In the genomic region with DNA sequence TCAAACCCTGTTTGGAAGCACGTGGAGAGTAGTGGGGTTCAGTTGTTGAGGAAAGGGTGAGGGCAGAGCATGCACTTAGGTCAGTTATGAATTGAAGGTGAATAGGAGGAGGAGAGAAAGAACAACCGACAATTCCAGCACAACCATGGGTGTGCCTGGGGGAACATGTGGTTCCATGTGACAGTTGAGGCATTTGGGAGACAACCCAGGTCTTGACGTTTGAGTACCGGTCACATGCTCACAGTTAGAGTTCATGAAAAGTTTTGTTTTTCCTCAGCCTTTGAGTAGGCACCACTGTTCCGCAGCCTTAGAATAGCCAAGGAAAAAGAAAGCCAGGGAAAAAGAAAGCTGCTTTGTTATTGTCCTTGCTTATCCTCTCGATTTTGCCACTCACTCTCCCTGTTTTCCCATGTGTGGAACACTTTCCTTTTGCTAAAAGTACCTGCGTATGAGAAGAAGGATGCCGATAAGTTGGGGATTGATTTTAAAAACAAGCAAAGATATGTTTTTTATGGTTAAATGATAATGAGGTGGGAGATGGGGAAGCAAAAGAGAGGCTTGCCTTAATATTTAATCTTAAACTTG, we compare ENCODE assay signal across 2 cellular contexts.
TF ChIP-seq lines count a peak whose summit lies in the region.

No MANE protein-coding gene starts in this region.

TF ChIP-seq in GM12891, 5 proteins besides CTCF, POLR2A, EP300 and RAD21:
- TF ChIP-seq POU2F2 (IDR thresholded peaks at IDR 0.05; ENCODE audit: low read depth, low read length) (no peak), PAX5 (IDR thresholded peaks at IDR 0.05; ENCODE audit: insufficient read depth, low read length, severe bottlenecking) (no peak), SPI1 (IDR thresholded peaks at IDR 0.05; ENCODE audit: low read depth, low read length) (no peak), TAF1 (IDR thresholded peaks at IDR 0.05; ENCODE audit: low read depth, low read length) (no peak), POLR2AphosphoS5 (IDR thresholded peaks at IDR 0.05; ENCODE audit: low read depth, low read length) (no peak)

TF ChIP-seq in H1, 55 proteins besides CTCF, POLR2A, EP300 and RAD21:
- no peak for TF ChIP-seq SIX5 (IDR thresholded peaks at IDR 0.05; ENCODE audit: low read depth, low read length)
- no peak for TF ChIP-seq YY1 (IDR thresholded peaks at IDR 0.05; ENCODE audit: low read depth, low read length)
- TF ChIP-seq SRF (IDR thresholded peaks at IDR 0.05; ENCODE audit: low read depth, low read length) = no peak
- TF ChIP-seq USF2 (IDR thresholded peaks at IDR 0.05; ENCODE audit: low read length) = no peak
- TF ChIP-seq CTBP2 (IDR thresholded peaks at IDR 0.05; ENCODE audit: borderline replicate concordance, insufficient read depth, insufficient read length, low read length) = no peak
- TF ChIP-seq ZNF274 (IDR thresholded peaks at IDR 0.05; ENCODE audit: borderline replicate concordance, extremely low read depth, low read length) = no peak
- TF ChIP-seq NRF1 (IDR thresholded peaks at IDR 0.05; ENCODE audit: low read depth, low read length) = no peak
- no peak for TF ChIP-seq SIN3A (conservative IDR thresholded peaks at IDR 0.05 in 1 of 2, IDR thresholded peaks at IDR 0.05 in 1 of 2; ENCODE audit: low read depth in 1 of 2, low read length in 2 of 2)
